In genomic region chr2:126467367-126468054, GRCh38 we compare ENCODE assay signal across 12 cellular contexts.
A peak's percentile ranks its signal among the peaks of the same experiment; 100 is the strongest.
DNase-seq lines count a peak whose midpoint lies in the region; ATAC-seq and TF ChIP-seq lines count a peak whose summit lies in the region.
"Had no signal": no experiment of that assay in that cellular context is flagged by ENCODE, and none has a peak within 500 bp of the region (broad histone marks: within the 10 kb centered on the region; RNA-seq: fewer than 3 reads in every experiment).

No MANE protein-coding gene starts in this region.

- no peak overlapping the region for H3K4me3 ChIP-seq in HAP-1

- DNase-seq in NCI-H748 treated with DMSO at 0.1 percent for 48 hours (lab: John Stamatoyannopoulos, UW), result no peak
- no peak for DNase-seq in omental fat pad (ENCODE audit: low spot score)
- no peak for DNase-seq in retina
- DNase-seq in HAP-1 (ENCODE audit: low spot score in 2 of 2), result no peak
- DNase-seq: activated CD8-positive, alpha-beta memory T cell treated with anti-CD3 and anti-CD28 coated beads for 24 hours; CD4-positive, alpha-beta T cell; NCI-H2227 treated with DMSO at 0.1 percent for 48 hours had no signal

- H3K9me3 ChIP-seq in HAP-1, result no peaks in the 10 kb centered on the region

- in situ Hi-C loops in HAP-1 (cut with MboI; ENCODE audit: low sequenced_read_pairs), result no loop called here

- H3K36me3 ChIP-seq in HAP-1 (replicated peaks), result no peaks in the 10 kb centered on the region

- ATAC-seq in GM18502 (IDR thresholded peaks at IDR 0.05; ENCODE audit: poor library complexity, unreplicated experiment), result peak; percentile 97
- ATAC-seq in GM19395 (IDR thresholded peaks at IDR 0.05; ENCODE audit: unreplicated experiment), result peak; percentile 95
- peak; percentile 83 for ATAC-seq in HG02798 (IDR thresholded peaks at IDR 0.05; ENCODE audit: poor library complexity, unreplicated experiment)
- ATAC-seq in HG03520 (IDR thresholded peaks at IDR 0.05; ENCODE audit: unreplicated experiment), result peak; percentile 96
- no peak for ATAC-seq in omental fat pad (ENCODE audit: low FRiP score)
- ATAC-seq: Right ventricle myocardium inferior had no signal

- no peaks in the 10 kb centered on the region for H3K4me1 ChIP-seq in HAP-1

- no peak for TF ChIP-seq CTCF in omental fat pad (IDR thresholded peaks at IDR 0.05)

- H3K27me3 ChIP-seq in HAP-1 (ENCODE audit: low read depth), result no peaks in the 10 kb centered on the region
